In the genomic region with DNA sequence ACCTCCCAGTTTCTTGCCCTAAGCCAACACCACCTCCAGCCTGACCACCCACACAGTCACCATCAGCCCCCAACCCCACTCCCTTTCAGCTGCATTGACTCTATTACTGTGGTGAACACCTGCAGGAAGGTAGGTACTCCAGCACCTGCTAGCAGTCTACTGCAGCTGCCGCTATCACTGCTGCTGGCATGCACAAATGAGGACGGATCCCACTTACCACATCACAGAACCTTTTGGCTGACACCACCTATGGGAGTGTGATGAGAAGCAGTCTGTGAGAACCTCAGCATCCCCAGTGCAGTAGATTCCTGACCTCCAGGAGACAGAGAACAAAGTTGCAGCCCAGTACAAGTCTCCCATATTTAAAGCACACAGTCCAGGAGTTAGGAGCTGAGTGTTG, we compare ENCODE assay signal across 25 cellular contexts.
DNase-seq lines count a peak whose midpoint lies in the region; ATAC-seq, FAIRE-seq and TF ChIP-seq lines count a peak whose summit lies in the region.
"Had no signal": no experiment of that assay in that cellular context is flagged by ENCODE, and none has a peak within 500 bp of the region (broad histone marks: within the 10 kb centered on the region; RNA-seq: fewer than 3 reads in every experiment).

No MANE protein-coding gene starts in this region.

- POLR2A ChIA-PET in PC-3 (lab: Charles Lee; ENCODE audit: unreplicated experiment): no interaction called here

- H3K4me1 ChIP-seq in GM23338 (ENCODE audit: insufficient read depth) (0 out of 2 replicates have a peak, but pooled peaks cover 11% of the 10 kb centered on the region), PC-3 (ENCODE audit: insufficient read depth, low read length) (no peaks in the 10 kb centered on the region)
- H3K4me1 ChIP-seq: A549, BE2C had no signal

- intact Hi-C loops in PC-3 (cut with micrococcal nuclease): no loop called here

- peaks cover 6% of the 10 kb centered on the region for H3K27me3 Mint-ChIP-seq in GM23338 (ENCODE audit: insufficient read depth, low read depth, poor library complexity)

- no peak overlapping the region for H3K9ac ChIP-seq in PC-3 (ENCODE audit: low read length)
- H3K9ac ChIP-seq: BLaER1 treated with 17β-estradiol and CSF1 and Interleukin-3, amounts not matched to agents 10 nM and 100 nM had no signal

- H3K9me3 Mint-ChIP-seq in GM23338: peaks cover 28% of the 10 kb centered on the region
- H3K9me3 Mint-ChIP-seq: CD4-positive, alpha-beta T cell had no signal

- H3K27ac Mint-ChIP-seq in GM23338: peak overlapping the region; percentile 61; the same call in 1 of the 2 replicates
- H3K27ac Mint-ChIP-seq: CD14-positive monocyte; CD4-positive, alpha-beta T cell; CD8-positive, alpha-beta memory T cell had no signal

- no peaks in the 10 kb centered on the region for H4K20me1 ChIP-seq in GM23338 (replicated peaks; ENCODE audit: insufficient read depth)
- no peaks in the 10 kb centered on the region for H4K20me1 ChIP-seq in PC-3 (ENCODE audit: low read length)
- H4K20me1 ChIP-seq: BLaER1 treated with 17β-estradiol and CSF1 and Interleukin-3, amounts not matched to agents 10 nM and 100 nM had no signal

- CTCF ChIA-PET in PC-3 (lab: Charles Lee): no interaction called here

- H3K36me3 ChIP-seq in GM23338 (ENCODE audit: insufficient read depth): no peaks in the 10 kb centered on the region
- H3K36me3 ChIP-seq in bronchial epithelial cell (ENCODE audit: control insufficient read depth, insufficient read depth, low read length): no peaks in the 10 kb centered on the region
- no peaks in the 10 kb centered on the region for H3K36me3 ChIP-seq in PC-3 (ENCODE audit: low read depth, low read length)
- H3K36me3 ChIP-seq: BE2C; BLaER1 treated with 17β-estradiol and CSF1 and Interleukin-3, amounts not matched to agents 10 nM and 100 nM had no signal

- H3K9me2 ChIP-seq in GM23338 (ENCODE audit: insufficient read depth): 0 out of 2 replicates have a peak, but pooled peaks cover under 1% of the 10 kb centered on the region
- H3K9me2 ChIP-seq in PC-3 (replicated peaks; ENCODE audit: low read length): no peaks in the 10 kb centered on the region

- peaks cover 5% of the 10 kb centered on the region; the same call in 2 of the 3 replicates for H3K4me1 Mint-ChIP-seq in GM23338
- H3K4me1 Mint-ChIP-seq: CD8-positive, alpha-beta memory T cell had no signal

- no peak for TF ChIP-seq CTCF in GM23338 (conservative IDR thresholded peaks at IDR 0.05; ENCODE audit: low read depth in 2 of 2)
- no peak for TF ChIP-seq CTCF in bronchial epithelial cell (IDR thresholded peaks at IDR 0.05; ENCODE audit: insufficient read depth, low read length, severe bottlenecking)
- TF ChIP-seq CTCF in PC-3 (conservative IDR thresholded peaks at IDR 0.05; ENCODE audit: low read depth, low read length): no peak

- no peaks in the 10 kb centered on the region for H3F3A ChIP-seq in GM23338 (replicated peaks; ENCODE audit: low read depth)
- H3F3A ChIP-seq in PC-3 (ENCODE audit: low read length, unreplicated experiment): no peaks in the 10 kb centered on the region

- FAIRE-seq in bronchial epithelial cell (lab: Jason Lieb, UNC): peak; percentile 18
- FAIRE-seq: A549, D721Med, G401.6, GM12892, GM19239 had no signal

- H3K4me3 Mint-ChIP-seq in GM23338: no peak overlapping the region
- H3K4me3 Mint-ChIP-seq: CD4-positive, alpha-beta T cell; CD8-positive, alpha-beta memory T cell had no signal

- H3K27me3 ChIP-seq in GM23338 (ENCODE audit: insufficient read depth) (no peaks in the 10 kb centered on the region), bronchial epithelial cell (ENCODE audit: control insufficient read depth, insufficient read depth, low read length) (no peaks in the 10 kb centered on the region), PC-3 (ENCODE audit: low read length) (no peaks in the 10 kb centered on the region; the same call in 1 of the 2 replicates)
- H3K27me3 ChIP-seq: BE2C; BLaER1 treated with 17β-estradiol and CSF1 and Interleukin-3, amounts not matched to agents 10 nM and 100 nM had no signal

- H2AFZ ChIP-seq in GM23338: peak overlapping the region; percentile 45; the same call in 1 of the 2 replicates
- H2AFZ ChIP-seq in PC-3 (ENCODE audit: low read length): no peak overlapping the region

- H3K4me2 ChIP-seq in GM23338 (no peak overlapping the region), PC-3 (ENCODE audit: low read length) (no peak overlapping the region)
- H3K4me2 ChIP-seq: A549; BLaER1 treated with 17β-estradiol and CSF1 and Interleukin-3, amounts not matched to agents 10 nM and 100 nM had no signal

- no TSS peak for BruUV-seq in PC-3 (replicated peaks; lab: Mats Ljungman, UMichigan)

- H3K27ac ChIP-seq in GM23338 (ENCODE audit: low read depth): no peak overlapping the region
- H3K27ac ChIP-seq in PC-3 (ENCODE audit: low read length): no peak overlapping the region
- H3K27ac ChIP-seq: A549; BLaER1 treated with 17β-estradiol and CSF1 and Interleukin-3, amounts not matched to agents 10 nM and 100 nM had no signal

- H3K79me2 ChIP-seq in GM23338 (replicated peaks; ENCODE audit: insufficient read depth): no peaks in the 10 kb centered on the region
- H3K79me2 ChIP-seq in PC-3 (ENCODE audit: low read length): no peaks in the 10 kb centered on the region

- H3K9me3 ChIP-seq in PC-3 (ENCODE audit: low read length): no peaks in the 10 kb centered on the region
- H3K9me3 ChIP-seq: BE2C had no signal

- no peak for DNase-seq in GM23338 (ENCODE audit: low spot score)
- peak; percentile 45 for DNase-seq in Jurkat, Clone E6-1 (ENCODE audit: low read depth, low spot score)
- no peak for DNase-seq in bronchial epithelial cell (ENCODE audit: low read depth)
- DNase-seq in retina: no peak
- no peak for DNase-seq in PC-3
- DNase-seq: 8988T; ACHN; AML-193; BE2C; CD4-positive, alpha-beta T cell; CD8-positive, alpha-beta memory T cell; DMS 273 treated with DMSO at 0.1 percent for 48 hours; DMS79 treated with DMSO at 0.1 percent for 48 hours; GOT3; H7 had no signal

- peaks cover 18% of the 10 kb centered on the region for H3K36me3 Mint-ChIP-seq in GM23338 (ENCODE audit: low read depth)
- H3K36me3 Mint-ChIP-seq: CD8-positive, alpha-beta memory T cell had no signal

- no peak for ATAC-seq in GM23338
- no peak for ATAC-seq in HG02970 (IDR thresholded peaks at IDR 0.05; ENCODE audit: low FRiP score, unreplicated experiment)
- no peak for ATAC-seq in PC-3
- no peak for ATAC-seq in HG03442 (IDR thresholded peaks at IDR 0.05; ENCODE audit: unreplicated experiment)
- ATAC-seq: A549, HCT116 had no signal

- H3K4me3 ChIP-seq in GM23338 (no peak overlapping the region), bronchial epithelial cell (ENCODE audit: low read depth, low read length) (no peak overlapping the region), PC-3 (ENCODE audit: low read length) (no peak overlapping the region)
- no peak overlapping the region for H3K4me3 ChIP-seq in Jurkat, Clone E6-1 (ENCODE audit: low read length)
- H3K4me3 ChIP-seq: A549; BLaER1 treated with 17β-estradiol and CSF1 and Interleukin-3, amounts not matched to agents 10 nM and 100 nM had no signal

TF ChIP-seq in GM23338, 12 proteins besides CTCF, POLR2A, EP300 and RAD21 (continues in another document):
- TF ChIP-seq, protein P1, sequence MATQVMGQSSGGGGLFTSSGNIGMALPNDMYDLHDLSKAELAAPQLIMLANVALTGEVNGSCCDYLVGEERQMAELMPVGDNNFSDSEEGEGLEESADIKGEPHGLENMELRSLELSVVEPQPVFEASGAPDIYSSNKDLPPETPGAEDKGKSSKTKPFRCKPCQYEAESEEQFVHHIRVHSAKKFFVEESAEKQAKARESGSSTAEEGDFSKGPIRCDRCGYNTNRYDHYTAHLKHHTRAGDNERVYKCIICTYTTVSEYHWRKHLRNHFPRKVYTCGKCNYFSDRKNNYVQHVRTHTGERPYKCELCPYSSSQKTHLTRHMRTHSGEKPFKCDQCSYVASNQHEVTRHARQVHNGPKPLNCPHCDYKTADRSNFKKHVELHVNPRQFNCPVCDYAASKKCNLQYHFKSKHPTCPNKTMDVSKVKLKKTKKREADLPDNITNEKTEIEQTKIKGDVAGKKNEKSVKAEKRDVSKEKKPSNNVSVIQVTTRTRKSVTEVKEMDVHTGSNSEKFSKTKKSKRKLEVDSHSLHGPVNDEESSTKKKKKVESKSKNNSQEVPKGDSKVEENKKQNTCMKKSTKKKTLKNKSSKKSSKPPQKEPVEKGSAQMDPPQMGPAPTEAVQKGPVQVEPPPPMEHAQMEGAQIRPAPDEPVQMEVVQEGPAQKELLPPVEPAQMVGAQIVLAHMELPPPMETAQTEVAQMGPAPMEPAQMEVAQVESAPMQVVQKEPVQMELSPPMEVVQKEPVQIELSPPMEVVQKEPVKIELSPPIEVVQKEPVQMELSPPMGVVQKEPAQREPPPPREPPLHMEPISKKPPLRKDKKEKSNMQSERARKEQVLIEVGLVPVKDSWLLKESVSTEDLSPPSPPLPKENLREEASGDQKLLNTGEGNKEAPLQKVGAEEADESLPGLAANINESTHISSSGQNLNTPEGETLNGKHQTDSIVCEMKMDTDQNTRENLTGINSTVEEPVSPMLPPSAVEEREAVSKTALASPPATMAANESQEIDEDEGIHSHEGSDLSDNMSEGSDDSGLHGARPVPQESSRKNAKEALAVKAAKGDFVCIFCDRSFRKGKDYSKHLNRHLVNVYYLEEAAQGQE (IDR thresholded peaks at IDR 0.05; ENCODE audit: unreplicated experiment): no peak
- TF ChIP-seq CREB1 (CRISPR knock-in tag; IDR thresholded peaks at IDR 0.05; ENCODE audit: low read depth) (no peak), EZH2phosphoT487 (IDR thresholded peaks at IDR 0.05; ENCODE audit: unreplicated experiment) (no peak), JUNB (IDR thresholded peaks at IDR 0.05; ENCODE audit: unreplicated experiment) (no peak), NANOG (IDR thresholded peaks at IDR 0.05; ENCODE audit: borderline replicate concordance) (no peak), ZNF114 (CRISPR knock-in tag; IDR thresholded peaks at IDR 0.05) (no peak), ZNF331 (CRISPR knock-in tag; IDR thresholded peaks at IDR 0.05; ENCODE audit: low read depth) (no peak)
